Comparison of ENCODE assay signal across 5 cellular contexts in genomic region chr1:88274431-88274830, GRCh38.
"Had no signal": no experiment of that assay in that cellular context is flagged by ENCODE, and none has a peak within 500 bp of the region (broad histone marks: within the 10 kb centered on the region; RNA-seq: fewer than 3 reads in every experiment).

No MANE protein-coding gene starts in this region.

- H3K4me3 ChIP-seq: GM23248, K562 had no signal

- H3K9ac ChIP-seq: GM23248 had no signal

- DNase-seq: GM23248, H9, HCEC 1CT, IMR-90 had no signal

- H3K4me3 Mint-ChIP-seq: H9 had no signal

- H3K27ac Mint-ChIP-seq: H9 had no signal

- ATAC-seq: K562 had no signal

- H2AFZ ChIP-seq: GM23248 had no signal

- H3K27ac ChIP-seq: GM23248 had no signal
